Comparison of ENCODE assay signal across 9 cellular contexts in genomic region chr12:25276199-25276937, GRCh38. TPM values are rescaled to one million over a fixed set of nuclear protein-coding genes. Genes with fewer than 3 reads are reported as not detected.
DNase-seq lines count a peak whose midpoint lies in the region; ATAC-seq and TF ChIP-seq lines count a peak whose summit lies in the region.
"Had no signal": no experiment of that assay in that cellular context is flagged by ENCODE, and none has a peak within 500 bp of the region (broad histone marks: within the 10 kb centered on the region; RNA-seq: fewer than 3 reads in every experiment).

No MANE protein-coding gene starts in this region.

- ATAC-seq in DND-41 (ENCODE audit: insufficient read depth, low read depth) (peak; percentile 57), GM21390 (IDR thresholded peaks at IDR 0.05; ENCODE audit: unreplicated experiment) (no peak)
- peak; percentile 97 for ATAC-seq in activated CD4-positive, alpha-beta T cell treated with anti-CD3 and anti-CD28 coated beads for 36 hours

- peak; percentile 28 for DNase-seq in DND-41
- DNase-seq in LoVo (ENCODE audit: low spot score) = peak; percentile 90
- peak; percentile 90 for DNase-seq in activated CD4-positive, alpha-beta T cell treated with anti-CD3 and anti-CD28 coated beads for 36 hours
- no peak for DNase-seq in esophagus muscularis mucosa (ENCODE audit: extremely low spot score)
- peak; percentile 46 to 54 for DNase-seq in stimulated activated CD4-positive, alpha-beta T cell treated with anti-CD3 and anti-CD28 coated beads, Interleukin-1b, Interleukin-23, amount 100 ng/mL, for 4 hours (ENCODE audit: low read depth in 2 of 2)
- no peak for DNase-seq in cerebellum (ENCODE audit: low spot score)
- no peak for DNase-seq in endodermal cell

- H3K9ac ChIP-seq in DND-41 (ENCODE audit: low read depth, low read length) (no peak overlapping the region), endodermal cell (ENCODE audit: extremely low read depth, low read length, poor library complexity, severe bottlenecking) (no peak overlapping the region)

- intact Hi-C loops in activated CD4-positive, alpha-beta T cell treated with anti-CD3 and anti-CD28 coated beads for 36 hours (cut with DNase I, micrococcal nuclease) = loop anchor here in 1 of 2 experiments (1.0 to 2.0 kb wide), 3 partner anchors 26 to 56 kb away; partner anchors contain the start of gene KRAS
- intact Hi-C loops in esophagus muscularis mucosa (cut with DNase I) = no loop called here

- H3K27ac Mint-ChIP-seq in activated CD4-positive, alpha-beta T cell treated with anti-CD3 and anti-CD28 coated beads for 36 hours = peak overlapping the region; percentile 40
- H3K27ac Mint-ChIP-seq in endodermal cell = no peak overlapping the region
- H3K27ac Mint-ChIP-seq: IgD-negative memory B cell had no signal

- TF ChIP-seq CTCF in DND-41 (IDR thresholded peaks at IDR 0.05; ENCODE audit: borderline replicate concordance, extremely low read depth, low read length, poor library complexity, severe bottlenecking) (no peak), esophagus muscularis mucosa (IDR thresholded peaks at IDR 0.05) (no peak), endodermal cell (conservative IDR thresholded peaks at IDR 0.05) (no peak)

- WGBS in esophagus muscularis mucosa = 68% methylated on average over 4 of the region's 4 CpGs
- WGBS in endodermal cell (ENCODE audit: insufficient coverage in 1 of 2, insufficient read length in 1 of 2), 2 experiments = 90 to 100% methylated on average over 1 to 4 of the region's 4 CpGs

- peaks cover 31% of the 10 kb centered on the region for H3K4me1 Mint-ChIP-seq in activated CD4-positive, alpha-beta T cell treated with anti-CD3 and anti-CD28 coated beads for 36 hours
- H3K4me1 Mint-ChIP-seq in endodermal cell = peaks cover 4% of the 10 kb centered on the region

- H3K4me3 ChIP-seq in DND-41 (ENCODE audit: low read depth in 1 of 2, low read length in 2 of 2) = no peak overlapping the region
- H3K4me3 ChIP-seq in esophagus muscularis mucosa = no peak overlapping the region
- H3K4me3 ChIP-seq in endodermal cell (ENCODE audit: low read length) = no peak overlapping the region

- no peaks in the 10 kb centered on the region for H3K36me3 Mint-ChIP-seq in activated CD4-positive, alpha-beta T cell treated with anti-CD3 and anti-CD28 coated beads for 36 hours (ENCODE audit: low read depth)
- H3K36me3 Mint-ChIP-seq in endodermal cell (ENCODE audit: low read depth) = no peaks in the 10 kb centered on the region

- POLR2A ChIA-PET in activated CD4-positive, alpha-beta T cell treated with anti-CD3 and anti-CD28 coated beads for 36 hours (lab: Charles Lee) = interaction anchor here (1.0 kb wide), 1 partner anchor 101 kb away, joined by 3 read pairs; no protein-coding TSS in a partner anchor

- no peaks in the 10 kb centered on the region for H3K9me3 Mint-ChIP-seq in activated CD4-positive, alpha-beta T cell treated with anti-CD3 and anti-CD28 coated beads for 36 hours (ENCODE audit: low read depth)
- H3K9me3 Mint-ChIP-seq in endodermal cell = no peaks in the 10 kb centered on the region
- H3K9me3 Mint-ChIP-seq: IgD-negative memory B cell had no signal

- no peak for TF ChIP-seq POLR2A in esophagus muscularis mucosa (IDR thresholded peaks at IDR 0.05; ENCODE audit: low read depth)

- H3K27ac ChIP-seq in DND-41 (ENCODE audit: low read length) = no peak overlapping the region
- H3K27ac ChIP-seq in esophagus muscularis mucosa (replicated peaks in 1 of 4) = peak overlapping the region; percentile 40 to 70 (median 60)
- no peak overlapping the region for H3K27ac ChIP-seq in endodermal cell (ENCODE audit: low read depth, low read length)

- H3K4me2 ChIP-seq in DND-41 (ENCODE audit: insufficient read depth, low read length) = no peak overlapping the region

- H3K36me3 ChIP-seq in DND-41 (ENCODE audit: insufficient read depth, low read length) (no peaks in the 10 kb centered on the region), esophagus muscularis mucosa (no peaks in the 10 kb centered on the region), endodermal cell (ENCODE audit: control insufficient read depth, insufficient read depth, low read length) (no peaks in the 10 kb centered on the region)

- H3K27me3 Mint-ChIP-seq in activated CD4-positive, alpha-beta T cell treated with anti-CD3 and anti-CD28 coated beads for 36 hours = no peaks in the 10 kb centered on the region
- no peaks in the 10 kb centered on the region for H3K27me3 Mint-ChIP-seq in endodermal cell (ENCODE audit: insufficient read depth)

- no peak for TF ChIP-seq EP300 in esophagus muscularis mucosa (IDR thresholded peaks at IDR 0.05)

- H4K20me1 ChIP-seq in DND-41 (ENCODE audit: insufficient read depth, low read length) = no peaks in the 10 kb centered on the region

- H3K27me3 ChIP-seq in DND-41 (ENCODE audit: insufficient read depth, low read length, poor library complexity) (peaks cover 2% of the 10 kb centered on the region), esophagus muscularis mucosa (no peaks in the 10 kb centered on the region), endodermal cell (ENCODE audit: control insufficient read depth, insufficient read depth, low read length, poor library complexity, severe bottlenecking) (no peaks in the 10 kb centered on the region)

- CTCF ChIA-PET in activated CD4-positive, alpha-beta T cell treated with anti-CD3 and anti-CD28 coated beads for 36 hours (lab: Charles Lee) = interaction anchor here (1.0 to 1.5 kb wide), 6 partner anchors 27 to 111 kb away, joined by 3 to 6 read pairs (median 4); no protein-coding TSS in a partner anchor

- no peaks in the 10 kb centered on the region for H3K79me2 ChIP-seq in DND-41 (ENCODE audit: insufficient read depth, low read length)

- peak overlapping the region; percentile 7 for H3K4me3 Mint-ChIP-seq in activated CD4-positive, alpha-beta T cell treated with anti-CD3 and anti-CD28 coated beads for 36 hours
- no peak overlapping the region for H3K4me3 Mint-ChIP-seq in endodermal cell
- H3K4me3 Mint-ChIP-seq: IgD-negative memory B cell had no signal

- H3K4me1 ChIP-seq in DND-41 (ENCODE audit: insufficient read depth, low read length) = no peaks in the 10 kb centered on the region
- H3K4me1 ChIP-seq in esophagus muscularis mucosa = peaks cover 0 to 47% (median 42%) of the 10 kb centered on the region in 4 donors
- H3K4me1 ChIP-seq in endodermal cell (ENCODE audit: control insufficient read depth, insufficient read depth, low read length) = no peaks in the 10 kb centered on the region

- no peak overlapping the region for H2AFZ ChIP-seq in DND-41 (ENCODE audit: low read depth, low read length)

- no peaks in the 10 kb centered on the region for H3K9me3 ChIP-seq in DND-41 (ENCODE audit: insufficient read depth, low read length, severe bottlenecking)
- no peaks in the 10 kb centered on the region for H3K9me3 ChIP-seq in esophagus muscularis mucosa
- no peaks in the 10 kb centered on the region for H3K9me3 ChIP-seq in endodermal cell (ENCODE audit: control insufficient read depth, low read length)

RNA-seq across cellular contexts. Expression of gene KRAS, which starts 25.6 kb away (rescaled TPM):
- total RNA-seq in activated CD4-positive, alpha-beta T cell treated with anti-CD3 and anti-CD28 coated beads for 36 hours = 10 to 100 TPM; 11.3 to 15.4 TPM
- total RNA-seq in esophagus muscularis mucosa (10 to 100 TPM; 29.0 to 37.0 (median 34.1) TPM), cerebellum (38.5 TPM), endodermal cell (100 to 1,000 TPM in 1 of 2 donors, 10 to 100 TPM in 1; 58.0 to 140 TPM)
- polyA plus RNA-seq in endodermal cell (2013, experiment 1 of 2) = 35.7 TPM
- 35.5 TPM for polyA plus RNA-seq in endodermal cell (2013, experiment 2 of 2)

Comparison
In these comparisons a context has a peak if more than half of its experiments do, and no peak if none do; other contexts are left out.
1. DNase-seq: peak in DND-41 (single experiment), LoVo (single experiment), activated CD4-positive, alpha-beta T cell treated with anti-CD3 and anti-CD28 coated beads for 36 hours (single experiment) and stimulated activated CD4-positive, alpha-beta T cell treated with anti-CD3 and anti-CD28 coated beads, Interleukin-1b, Interleukin-23, amount 100 ng/mL, for 4 hours (2 of 2); none in esophagus muscularis mucosa (single experiment), cerebellum (single experiment) and endodermal cell (single experiment).
2. H3K27ac ChIP-seq: peak in esophagus muscularis mucosa (4 of 4); none in DND-41 (single experiment) and endodermal cell (single experiment).